In genomic region chr12:3077572-3078081, GRCh38 we compare ENCODE assay signal across 9 cellular contexts. TPM values are rescaled to one million over a fixed set of nuclear protein-coding genes. Genes with fewer than 3 reads are reported as not detected.
A peak's percentile ranks its signal among the peaks of the same experiment; 100 is the strongest.
DNase-seq lines count a peak whose midpoint lies in the region; ATAC-seq, FAIRE-seq and TF ChIP-seq lines count a peak whose summit lies in the region.
"Had no signal": no experiment of that assay in that cellular context is flagged by ENCODE, and none has a peak within 500 bp of the region (broad histone marks: within the 10 kb centered on the region; RNA-seq: fewer than 3 reads in every experiment).

No MANE protein-coding gene starts in this region.

- peak overlapping the region; percentile 57 for H2AFZ ChIP-seq in keratinocyte (ENCODE audit: control insufficient read depth, low read length)

- ATAC-seq in stimulated activated naive CD8-positive, alpha-beta T cell treated with anti-CD3 and anti-CD28 coated beads, Interleukin-15, Interleukin-2, amounts not matched to agents 100 U/mL and 50 U/mL, for 24 hours, result no peak
- no peak for ATAC-seq in GM18867 (IDR thresholded peaks at IDR 0.05; ENCODE audit: unreplicated experiment)
- no peak for ATAC-seq in GM21447 (IDR thresholded peaks at IDR 0.05; ENCODE audit: unreplicated experiment)

- H3K4me2 ChIP-seq in keratinocyte (ENCODE audit: control insufficient read depth, extremely low read depth, insufficient read depth, low read depth, low read length), result peak overlapping the region; percentile 91

- peaks cover 0 to 7% of the 10 kb centered on the region in 2 donors for H3K27me3 Mint-ChIP-seq in CD4-positive, alpha-beta memory T cell

- intact Hi-C loops in CD4-positive, alpha-beta memory T cell (cut with micrococcal nuclease), result no loop called here

- no peak for FAIRE-seq in keratinocyte (lab: Jason Lieb, UNC)
- FAIRE-seq: islet of Langerhans had no signal

- no peaks in the 10 kb centered on the region for H3K9me1 ChIP-seq in keratinocyte (ENCODE audit: control insufficient read depth, extremely low read depth, insufficient read depth, low read length)

- no peaks in the 10 kb centered on the region for H3K9me3 Mint-ChIP-seq in CD4-positive, alpha-beta memory T cell

- peaks cover 0 to 1% of the 10 kb centered on the region in 2 donors for H3K36me3 Mint-ChIP-seq in CD4-positive, alpha-beta memory T cell

- POLR2A ChIA-PET in CD4-positive, alpha-beta memory T cell (lab: Charles Lee; ENCODE audit: partially characterized antibody), result no interaction called here

- peak overlapping the region; percentile 20 to 26 for H3K4me3 ChIP-seq in CD4-positive, alpha-beta memory T cell (ENCODE audit: low read length in 2 of 2)
- H3K4me3 ChIP-seq in astrocyte of the spinal cord (ENCODE audit: low read depth, low read length) (peak overlapping the region; percentile 85), keratinocyte (ENCODE audit: control insufficient read depth in 2 of 3, extremely low read depth in 1 of 3, insufficient read depth in 2 of 3, low read depth in 1 of 3, low read length in 3 of 3) (peak overlapping the region; percentile 67 to 74 (median 70))

- peaks cover 2 to 15% (median 12%) of the 10 kb centered on the region in 4 donors for H3K4me1 Mint-ChIP-seq in CD4-positive, alpha-beta memory T cell

- CTCF ChIA-PET in CD4-positive, alpha-beta memory T cell (lab: Charles Lee; ENCODE audit: partially characterized antibody), result interaction anchor here (1.1 to 1.6 kb wide), 4 partner anchors 19 to 223 kb away, joined by 3 to 5 read pairs (median 4); no protein-coding TSS in a partner anchor

- H3K27ac Mint-ChIP-seq in CD4-positive, alpha-beta memory T cell, result peak overlapping the region in 4 of 7 donors; percentile 25 to 74 (median 42)

- peaks cover 22% of the 10 kb centered on the region for H3K79me2 ChIP-seq in keratinocyte (ENCODE audit: control insufficient read depth, insufficient read depth, low read length)

- H3K9me3 ChIP-seq in CD4-positive, alpha-beta memory T cell (ENCODE audit: control insufficient read depth in 1 of 2, low read length in 2 of 2), result no peaks in the 10 kb centered on the region
- H3K9me3 ChIP-seq in keratinocyte (ENCODE audit: control insufficient read depth, low read depth, low read length), result no peaks in the 10 kb centered on the region

- peaks cover 9% of the 10 kb centered on the region for H3K4me1 ChIP-seq in CD4-positive, alpha-beta memory T cell (ENCODE audit: insufficient read depth, low read length)
- H3K4me1 ChIP-seq in keratinocyte (ENCODE audit: control insufficient read depth, extremely low read depth, insufficient read depth, low read length), result peaks cover 24% of the 10 kb centered on the region

- H3K4me3 Mint-ChIP-seq in CD4-positive, alpha-beta memory T cell, result peak overlapping the region; percentile 69 to 88 (median 86)

- dilution Hi-C loops in keratinocyte (cut with MboI; ENCODE audit: extremely low pct_ligation_motif_present, low sequenced_read_pairs), result no loop called here

- no peak overlapping the region for H3K27ac ChIP-seq in CD4-positive, alpha-beta memory T cell (ENCODE audit: low read depth, low read length)
- H3K27ac ChIP-seq in keratinocyte (ENCODE audit: control insufficient read depth, insufficient read depth, low read length), result peak overlapping the region; percentile 37

- no peaks in the 10 kb centered on the region for H4K20me1 ChIP-seq in keratinocyte (ENCODE audit: control insufficient read depth, extremely low read depth, insufficient read depth, low read length)

- peak overlapping the region; percentile 72 for H3K9ac ChIP-seq in keratinocyte (ENCODE audit: control insufficient read depth, extremely low read depth, insufficient read depth, low read length)

- no peak for TF ChIP-seq CTCF in astrocyte of the spinal cord (IDR thresholded peaks at IDR 0.05; ENCODE audit: low read depth, low read length)
- no peak for TF ChIP-seq CTCF in keratinocyte (optimal IDR thresholded peaks at IDR 0.05 in 1 of 3, IDR thresholded peaks at IDR 0.05 in 1 of 3, conservative IDR thresholded peaks at IDR 0.05 in 1 of 3; ENCODE audit: extremely low read depth in 1 of 3, insufficient read depth in 2 of 3, low read length in 3 of 3)

- no peaks in the 10 kb centered on the region for H3K36me3 ChIP-seq in CD4-positive, alpha-beta memory T cell (ENCODE audit: insufficient read depth, low read length)
- no peaks in the 10 kb centered on the region for H3K36me3 ChIP-seq in keratinocyte (ENCODE audit: control insufficient read depth in 2 of 2, extremely low read depth in 1 of 2, insufficient read depth in 2 of 2, low read length in 2 of 2)

- DNase-seq in CD4-positive, alpha-beta memory T cell, result peak; percentile 8 to 43 (median 17)
- DNase-seq in astrocyte of the spinal cord (ENCODE audit: low read depth, low spot score), result peak; percentile 32
- DNase-seq in keratinocyte (ENCODE audit: low read depth, low spot score), result no peak
- DNase-seq in stimulated activated naive CD8-positive, alpha-beta T cell treated with anti-CD3 and anti-CD28 coated beads, Interleukin-15, Interleukin-2, amounts not matched to agents 100 U/mL and 50 U/mL, for 24 hours, result peak; percentile 16
- no peak for DNase-seq in HuH-7.5 (ENCODE audit: low spot score)

- in situ Hi-C loops in astrocyte of the spinal cord (cut with HindIII; ENCODE audit: low sequenced_read_pairs), result loop anchor here (10.0 kb wide), 1 partner anchor 197 kb away; no protein-coding TSS in a partner anchor

- H3K27me3 ChIP-seq in CD4-positive, alpha-beta memory T cell (ENCODE audit: insufficient read depth, low read length), result no peaks in the 10 kb centered on the region
- H3K27me3 ChIP-seq in keratinocyte (ENCODE audit: control insufficient read depth, extremely low read depth, insufficient read depth, low read length), result no peaks in the 10 kb centered on the region

- no peak for TF ChIP-seq EP300 in Ishikawa (IDR thresholded peaks at IDR 0.05; ENCODE audit: borderline replicate concordance)

- no peak for TF ChIP-seq RAD21 in Ishikawa (IDR thresholded peaks at IDR 0.05; ENCODE audit: low read depth)

TF ChIP-seq in Ishikawa, 13 proteins besides CTCF, POLR2A, EP300 and RAD21:
- TF ChIP-seq CEBPB (IDR thresholded peaks at IDR 0.05), result no peak
- no peak for TF ChIP-seq TAF1 (IDR thresholded peaks at IDR 0.05; ENCODE audit: low read depth)
- TF ChIP-seq ZBTB7A (IDR thresholded peaks at IDR 0.05; ENCODE audit: low read depth), result 0 out of 2 replicates have a peak, but pooled peaks have one; percentile 8

RNA-seq across cellular contexts. Expression of gene TSPAN9, which starts 0.4 kb away (rescaled TPM):
- under 1 TPM; 0.67 to 0.84 TPM for total RNA-seq in CD4-positive, alpha-beta memory T cell
- not detected for polyA plus RNA-seq in CD4-positive, alpha-beta memory T cell
- 27.5 to 39.5 TPM (median 36.2 TPM) in 3 replicates for polyA plus RNA-seq in keratinocyte
- 8.1 TPM for polyA plus RNA-seq in keratinocyte (2011; ENCODE audit: low read depth)
- 16.4 and 18.7 TPM in 2 replicates for polyA plus RNA-seq in keratinocyte (2011; cell fraction: cytosol; rRNA removed)
- 54.8 and 72.2 TPM in 2 replicates for polyA plus RNA-seq in keratinocyte (2011; cell fraction: nucleus; rRNA removed)
- polyA plus RNA-seq in keratinocyte (2012; ENCODE audit: low replicate concordance), result 9.1 and 32.9 TPM in 2 replicates
- polyA minus RNA-seq in keratinocyte, result 29.9 to 42.2 TPM (median 33.7 TPM) in 3 replicates
- 11.1 TPM for polyA minus RNA-seq in keratinocyte (2011; cell fraction: cytosol; rRNA and poly(A)+ RNA removed)
- 25.3 and 39.2 TPM in 2 replicates for polyA minus RNA-seq in keratinocyte (2011; cell fraction: nucleus; rRNA and poly(A)+ RNA removed)

Comparison
In these comparisons a context has a peak if more than half of its experiments do, and no peak if none do; other contexts are left out.
1. DNase-seq: peak in CD4-positive, alpha-beta memory T cell (5 of 5), astrocyte of the spinal cord (single experiment) and stimulated activated naive CD8-positive, alpha-beta T cell treated with anti-CD3 and anti-CD28 coated beads, Interleukin-15, Interleukin-2, amounts not matched to agents 100 U/mL and 50 U/mL, for 24 hours (single experiment); none in keratinocyte (single experiment) and HuH-7.5 (single experiment).
2. H3K4me3 ChIP-seq: peak in every context shown above with its lines; median percentile 85 in astrocyte of the spinal cord; 70 in keratinocyte; 23 in CD4-positive, alpha-beta memory T cell.
3. RNA of gene TSPAN9, which starts 0.4 kb away (polyA plus RNA-seq): 8.1 to 72.2 TPM in keratinocyte; not detected in CD4-positive, alpha-beta memory T cell; every median in the first group is over 4 times any median in the second.